In genomic region chr17:47995241-47995935, GRCh38 we compare ENCODE assay signal across 1 cellular context.
TF ChIP-seq lines count a peak whose summit lies in the region.

No MANE protein-coding gene starts in this region.

TF ChIP-seq in GM23338, 12 proteins besides CTCF, POLR2A, EP300 and RAD21:
- TF ChIP-seq ZNF462 (CRISPR knock-in tag; IDR thresholded peaks at IDR 0.05) (no peak), POLR2AphosphoS5 (IDR thresholded peaks at IDR 0.05; ENCODE audit: low read depth) (no peak), NANOG (IDR thresholded peaks at IDR 0.05; ENCODE audit: borderline replicate concordance) (no peak), EZH2 (IDR thresholded peaks at IDR 0.05; ENCODE audit: low read depth, unreplicated experiment) (no peak), ZNF331 (CRISPR knock-in tag; IDR thresholded peaks at IDR 0.05; ENCODE audit: low read depth) (no peak), EZH2phosphoT487 (IDR thresholded peaks at IDR 0.05; ENCODE audit: unreplicated experiment) (no peak), ZNF114 (CRISPR knock-in tag; IDR thresholded peaks at IDR 0.05) (no peak), ETS1 (IDR thresholded peaks at IDR 0.05) (no peak)
